Comparison of ENCODE assay signal across 18 cellular contexts in the genomic region with DNA sequence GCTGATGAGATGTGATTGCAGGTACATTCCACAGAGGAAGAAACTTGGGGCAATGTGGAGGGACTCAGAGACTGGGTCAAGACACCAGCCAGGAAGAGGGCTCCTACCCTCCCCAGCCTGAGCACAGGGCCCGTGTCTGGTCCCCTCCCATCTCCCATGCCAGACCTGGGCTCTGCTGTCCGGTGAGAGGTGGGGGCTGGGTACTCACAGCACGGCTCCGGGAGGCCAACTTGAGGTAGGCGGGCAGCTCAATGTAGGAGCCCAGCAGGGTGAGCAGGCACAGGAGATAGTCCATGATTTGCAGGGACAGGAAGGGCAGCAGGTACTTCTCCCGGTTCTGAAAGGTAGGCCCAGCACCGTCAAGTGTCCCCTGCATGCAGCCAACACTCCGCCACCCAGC. TPM values are rescaled to one million over a fixed set of nuclear protein-coding genes. Genes with fewer than 3 reads are reported as not detected.
A peak's percentile ranks its signal among the peaks of the same experiment; 100 is the strongest.
DNase-seq lines count a peak whose midpoint lies in the region; ATAC-seq lines count a peak whose summit lies in the region.
"Had no signal": no experiment of that assay in that cellular context is flagged by ENCODE, and none has a peak within 500 bp of the region (broad histone marks: within the 10 kb centered on the region; RNA-seq: fewer than 3 reads in every experiment).

No MANE protein-coding gene starts in this region.

- H3K27me3 ChIP-seq in BLaER1 treated with 17β-estradiol and CSF1 and Interleukin-3, amounts not matched to agents 10 nM and 100 nM, result no peaks in the 10 kb centered on the region
- no peaks in the 10 kb centered on the region for H3K27me3 ChIP-seq in CD4-positive, alpha-beta memory T cell (ENCODE audit: insufficient read depth, low read length)
- H3K27me3 ChIP-seq: cardiac muscle cell, left lung had no signal

- H3K4me1 Mint-ChIP-seq in CD4-positive, alpha-beta memory T cell, result peaks cover 46 to 75% (median 57%) of the 10 kb centered on the region in 4 donors
- peaks cover 71% of the 10 kb centered on the region for H3K4me1 Mint-ChIP-seq in activated naive CD8-positive, alpha-beta T cell (ENCODE audit: low read depth)
- peaks cover 49 to 82% (median 76%) of the 10 kb centered on the region in 4 donors for H3K4me1 Mint-ChIP-seq in naive thymus-derived CD8-positive, alpha-beta T cell

- peak overlapping the region in 5 of 11 experiments; percentile 1 to 40 (median 17); a peak in 2 of 22 replicates for H3K9ac ChIP-seq in BLaER1 treated with 17β-estradiol and CSF1 and Interleukin-3, amounts not matched to agents 10 nM and 100 nM

- POLR2A ChIA-PET in CD4-positive, alpha-beta memory T cell (lab: Charles Lee; ENCODE audit: partially characterized antibody), result interaction anchor here (1.0 to 37.5 kb wide), 2 partner anchors 17 to 18 kb away, joined by 4 to 1160 read pairs; a partner anchor contains a TSS
- POLR2A ChIA-PET in naive thymus-derived CD8-positive, alpha-beta T cell (lab: Charles Lee), result interaction anchor here (0.9 to 41.4 kb wide), 3 partner anchors 10 to 40 kb away, joined by 5 to 1432 read pairs (median 8); a partner anchor contains a TSS

- peaks cover 92 to 99% (median 97%) of the 10 kb centered on the region in 11 experiments for H3K36me3 ChIP-seq in BLaER1 treated with 17β-estradiol and CSF1 and Interleukin-3, amounts not matched to agents 10 nM and 100 nM
- peaks cover 85% of the 10 kb centered on the region for H3K36me3 ChIP-seq in CD4-positive, alpha-beta memory T cell (ENCODE audit: insufficient read depth, low read length)
- H3K36me3 ChIP-seq: cardiac muscle cell had no signal

- H3K27ac Mint-ChIP-seq in CD4-positive, alpha-beta memory T cell, result peak overlapping the region in 6 of 7 donors; percentile 29 to 95 (median 80)
- peak overlapping the region; percentile 84 for H3K27ac Mint-ChIP-seq in activated naive CD8-positive, alpha-beta T cell
- H3K27ac Mint-ChIP-seq in naive thymus-derived CD8-positive, alpha-beta T cell, result peak overlapping the region; percentile 79 to 99 (median 91)
- H3K27ac Mint-ChIP-seq: nephron progenitor cell, progenitor cell of endocrine pancreas had no signal

- ATAC-seq in naive thymus-derived CD8-positive, alpha-beta T cell, result no peak
- no peak for ATAC-seq in HG03108 (IDR thresholded peaks at IDR 0.05; ENCODE audit: unreplicated experiment)
- ATAC-seq: activated CD4-positive, CD25-positive, alpha-beta regulatory T cell treated with anti-CD3 and anti-CD28 coated beads, Interleukin-2, amount 50 U/mL, for 24 hours; heart right ventricle; left lung had no signal

- peaks cover 0 to 2% (median 0%) of the 10 kb centered on the region in 8 donors for H3K9me3 Mint-ChIP-seq in CD4-positive, alpha-beta memory T cell
- no peaks in the 10 kb centered on the region for H3K9me3 Mint-ChIP-seq in activated naive CD8-positive, alpha-beta T cell (ENCODE audit: low read depth)
- H3K9me3 Mint-ChIP-seq in naive thymus-derived CD8-positive, alpha-beta T cell, result peaks cover 0 to 3% (median 0%) of the 10 kb centered on the region in 9 donors

- intact Hi-C loops in CD4-positive, alpha-beta memory T cell (cut with micrococcal nuclease), result no loop called here

- no peaks in the 10 kb centered on the region for H3K27me3 Mint-ChIP-seq in CD4-positive, alpha-beta memory T cell
- no peaks in the 10 kb centered on the region for H3K27me3 Mint-ChIP-seq in activated naive CD8-positive, alpha-beta T cell
- H3K27me3 Mint-ChIP-seq in naive thymus-derived CD8-positive, alpha-beta T cell, result no peaks in the 10 kb centered on the region

- CTCF ChIA-PET in CD4-positive, alpha-beta memory T cell (lab: Charles Lee; ENCODE audit: partially characterized antibody), result interaction anchor here (1.7 to 2.3 kb wide), 2 partner anchors 10 to 21 kb away, joined by 6 to 9 read pairs; no protein-coding TSS in a partner anchor

- peaks cover 0 to 10% (median 0%) of the 10 kb centered on the region in 11 experiments; a peak in 1 of 22 replicates for H3K9me3 ChIP-seq in BLaER1 treated with 17β-estradiol and CSF1 and Interleukin-3, amounts not matched to agents 10 nM and 100 nM (replicated peaks in 1 of 11)
- H3K9me3 ChIP-seq in CD4-positive, alpha-beta memory T cell (ENCODE audit: control insufficient read depth in 1 of 2, low read length in 2 of 2), result no peaks in the 10 kb centered on the region
- H3K9me3 ChIP-seq: heart right ventricle, left lung had no signal

- H4K20me1 ChIP-seq in BLaER1 treated with 17β-estradiol and CSF1 and Interleukin-3, amounts not matched to agents 10 nM and 100 nM, result peaks cover 99 to 100% (median 100%) of the 10 kb centered on the region in 11 experiments

- H3K36me3 Mint-ChIP-seq in CD4-positive, alpha-beta memory T cell, result peaks cover 79 to 95% of the 10 kb centered on the region in 2 donors
- peaks cover 14% of the 10 kb centered on the region for H3K36me3 Mint-ChIP-seq in activated naive CD8-positive, alpha-beta T cell
- H3K36me3 Mint-ChIP-seq in naive thymus-derived CD8-positive, alpha-beta T cell, result peaks cover 8 to 77% (median 50%) of the 10 kb centered on the region in 3 donors

- H3K4me3 Mint-ChIP-seq in CD4-positive, alpha-beta memory T cell, result no peak overlapping the region
- H3K4me3 Mint-ChIP-seq in activated naive CD8-positive, alpha-beta T cell, result no peak overlapping the region
- peak overlapping the region in 4 of 10 donors; percentile 11 to 92 (median 36) for H3K4me3 Mint-ChIP-seq in naive thymus-derived CD8-positive, alpha-beta T cell
- H3K4me3 Mint-ChIP-seq: nephron progenitor cell had no signal

- H3K4me3 ChIP-seq in BLaER1 treated with 17β-estradiol and CSF1 and Interleukin-3, amounts not matched to agents 10 nM and 100 nM, result no peak overlapping the region
- H3K4me3 ChIP-seq in CD4-positive, alpha-beta memory T cell (ENCODE audit: low read length in 2 of 2), result no peak overlapping the region
- H3K4me3 ChIP-seq: cardiac muscle cell, heart right ventricle, left lung had no signal

- peaks cover 86 to 100% (median 99%) of the 10 kb centered on the region in 10 experiments for H3K4me1 ChIP-seq in BLaER1 treated with 17β-estradiol and CSF1 and Interleukin-3, amounts not matched to agents 10 nM and 100 nM
- peaks cover 63% of the 10 kb centered on the region for H3K4me1 ChIP-seq in CD4-positive, alpha-beta memory T cell (ENCODE audit: insufficient read depth, low read length)

- H3K4me2 ChIP-seq in BLaER1 treated with 17β-estradiol and CSF1 and Interleukin-3, amounts not matched to agents 10 nM and 100 nM, result peak overlapping the region; percentile 46 to 69 (median 63); a peak in 21 of 22 replicates

- peak overlapping the region in 9 of 11 experiments; percentile 1 to 58 (median 23); a peak in 8 of 22 replicates for H3K27ac ChIP-seq in BLaER1 treated with 17β-estradiol and CSF1 and Interleukin-3, amounts not matched to agents 10 nM and 100 nM
- H3K27ac ChIP-seq in CD4-positive, alpha-beta memory T cell (ENCODE audit: low read depth, low read length), result peak overlapping the region; percentile 27
- H3K27ac ChIP-seq: cardiac muscle cell, heart right ventricle, left lung had no signal

- no peak for DNase-seq in CD4-positive, alpha-beta memory T cell
- DNase-seq in naive thymus-derived CD8-positive, alpha-beta T cell, result no peak
- DNase-seq in stimulated activated CD8-positive, alpha-beta memory T cell treated with anti-CD3 and anti-CD28 coated beads, Interleukin-4, amount 100 ng/mL, for 48 hours, result no peak
- DNase-seq in OCI-M1 (lab: John Stamatoyannopoulos, UW), result no peak
- DNase-seq: anterior cingulate cortex, COR-L47, dermis blood vessel endothelial cell, DMS79 treated with DMSO at 0.1 percent for 48 hours, heart right ventricle, left lung, NCI-H187, nephron progenitor cell had no signal

RNA-seq across cellular contexts. Expression of a gene that starts 16.2 kb away (rescaled TPM):
- total RNA-seq in CD4-positive, alpha-beta memory T cell, result under 1 TPM in 1 of 2 experiments, not detected in 1; 0.12 TPM
- 1 to 10 TPM in 1 of 2 donors, under 1 TPM in 1; 0.53 to 1.2 TPM for polyA plus RNA-seq in CD4-positive, alpha-beta memory T cell
- under 1 TPM; 0.47 to 0.96 TPM for total RNA-seq in naive thymus-derived CD8-positive, alpha-beta T cell
- polyA plus RNA-seq in naive thymus-derived CD8-positive, alpha-beta T cell, result under 1 TPM in 1 of 3 donors, not detected in 2; 0.07 TPM
- total RNA-seq: heart right ventricle had no signal
- polyA plus RNA-seq: heart right ventricle had no signal

RNA-seq across cellular contexts. Expression of a gene that starts 18.0 kb away (rescaled TPM):
- 100 to 1,000 TPM; 587 to 608 TPM for total RNA-seq in CD4-positive, alpha-beta memory T cell
- polyA plus RNA-seq in CD4-positive, alpha-beta memory T cell, result 100 to 1,000 TPM; 563 to 851 TPM
- total RNA-seq in naive thymus-derived CD8-positive, alpha-beta T cell, result 100 to 1,000 TPM; 565 to 585 TPM
- 100 to 1,000 TPM; 534 to 602 (median 561) TPM for polyA plus RNA-seq in naive thymus-derived CD8-positive, alpha-beta T cell
- total RNA-seq: progenitor cell of endocrine pancreas had no signal
